ENCODE assay signal across 28 cellular contexts in the genomic region with DNA sequence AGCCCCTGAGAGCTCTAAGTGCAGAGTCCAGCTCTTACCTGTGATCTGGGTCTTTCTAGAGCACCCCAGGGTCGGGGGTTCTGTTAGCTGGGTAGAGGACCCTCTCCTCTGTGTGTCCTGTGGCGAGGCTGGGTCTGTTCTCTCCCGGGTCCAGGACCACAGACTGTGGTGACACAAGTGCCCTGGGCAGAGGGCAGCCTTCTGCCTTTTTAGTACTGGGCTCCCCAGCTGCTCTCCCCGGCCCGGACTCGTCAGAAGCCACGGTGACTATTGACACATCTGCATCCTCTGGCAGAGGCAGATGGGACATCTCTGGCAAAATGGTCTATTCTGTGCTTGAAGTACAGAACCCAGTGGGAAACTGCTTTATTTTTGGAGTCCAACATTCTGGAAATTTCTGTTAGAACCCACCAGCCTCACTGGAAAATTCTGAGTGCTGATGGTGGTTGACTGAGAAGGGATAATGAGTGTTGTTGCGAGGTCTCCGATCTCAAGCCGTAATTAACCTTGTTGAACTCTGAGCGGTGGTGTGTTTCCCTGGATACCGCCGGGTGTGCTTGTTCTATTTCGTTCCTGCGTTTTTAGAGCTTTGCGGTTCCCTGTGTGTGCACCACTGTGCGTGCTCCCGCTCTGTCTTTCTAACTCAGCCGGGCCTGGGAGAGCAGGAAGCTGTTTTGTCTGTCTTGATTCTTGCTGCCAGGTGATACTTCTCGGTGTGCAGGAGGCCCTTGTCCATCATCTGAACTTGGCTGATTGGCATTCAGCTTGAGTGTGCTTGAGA. TPM values are rescaled to one million over a fixed set of nuclear protein-coding genes. Genes with fewer than 3 reads are reported as not detected.
DNase-seq lines count a peak whose midpoint lies in the region; ATAC-seq and TF ChIP-seq lines count a peak whose summit lies in the region.
"Had no signal": no experiment of that assay in that cellular context is flagged by ENCODE, and none has a peak within 500 bp of the region (broad histone marks: within the 10 kb centered on the region; RNA-seq: fewer than 3 reads in every experiment).

No MANE protein-coding gene starts in this region.

- H3K4me3 Mint-ChIP-seq in activated CD8-positive, alpha-beta T cell treated with anti-CD3 and anti-CD28 coated beads, Interleukin-2, amount 10 ng/mL, durations not matched to agents 7 days and 5 days: no peak overlapping the region
- H3K4me3 Mint-ChIP-seq in activated CD8-positive, alpha-beta T cell treated with anti-CD3 and anti-CD28 coated beads for 36 hours: no peak overlapping the region
- H3K4me3 Mint-ChIP-seq in neural crest cell: no peak overlapping the region
- H3K4me3 Mint-ChIP-seq: activated naive CD8-positive, alpha-beta T cell treated with anti-CD3 and anti-CD28 coated beads, Interleukin-2, amount 50 U/mL, for 24 hours; effector memory CD8-positive, alpha-beta T cell; stimulated activated memory B cell treated with anti-CD40 and anti-IgM and Interleukin-4, amounts not matched to agents 10 μg/mL and 1 μg/mL and 100 μg/mL, for 72 hours; T-helper 1 cell treated with Interleukin-12 subunit alpha and Interleukin-12 subunit beta and Interleukin-4 antibody, amounts not matched to agents 30 μg/mL and 1 μg/mL, for 36 hours had no signal

- H2BK15ac ChIP-seq in mesenchymal stem cell (ENCODE audit: low read depth, poor library complexity, severe bottlenecking): no peak overlapping the region

- no peak for TF ChIP-seq CTCF in activated CD8-positive, alpha-beta T cell treated with anti-CD3 and anti-CD28 coated beads for 36 hours (IDR thresholded peaks at IDR 0.05)
- TF ChIP-seq CTCF in neural crest cell (conservative IDR thresholded peaks at IDR 0.05): no peak

- H3K23ac ChIP-seq in mesenchymal stem cell (ENCODE audit: low read length in 2 of 2): no peak overlapping the region

- H2AFZ ChIP-seq in mesenchymal stem cell (ENCODE audit: low read depth, low read length): no peak overlapping the region

- no peaks in the 10 kb centered on the region for H3K27me3 ChIP-seq in mesenchymal stem cell (ENCODE audit: control insufficient read depth in 1 of 2, insufficient read depth in 1 of 2, low read length in 2 of 2)

- H3K4ac ChIP-seq in mesenchymal stem cell (ENCODE audit: low read depth in 1 of 2, low read length in 2 of 2): no peak overlapping the region

- ATAC-seq in activated CD8-positive, alpha-beta T cell treated with anti-CD3 and anti-CD28 coated beads, Interleukin-2, amount 10 ng/mL, durations not matched to agents 7 days and 5 days: no peak
- ATAC-seq in activated CD8-positive, alpha-beta T cell treated with anti-CD3 and anti-CD28 coated beads for 36 hours: no peak
- ATAC-seq in GM21576 (IDR thresholded peaks at IDR 0.05; ENCODE audit: unreplicated experiment): no peak
- ATAC-seq in GM21447 (IDR thresholded peaks at IDR 0.05; ENCODE audit: unreplicated experiment): no peak
- ATAC-seq: activated naive CD8-positive, alpha-beta T cell treated with anti-CD3 and anti-CD28 coated beads, Interleukin-2, amount 50 U/mL, for 24 hours; effector memory CD8-positive, alpha-beta T cell; naive thymus-derived CD8-positive, alpha-beta T cell; PC-3; SK-N-SH treated with all-trans-retinoic acid at 6 μM for 48 hours; stimulated activated memory B cell treated with anti-CD40 and anti-IgM and Interleukin-4, amounts not matched to agents 10 μg/mL and 1 μg/mL and 100 μg/mL, for 72 hours had no signal

- no peak overlapping the region for H2AK5ac ChIP-seq in mesenchymal stem cell (ENCODE audit: low read length, severe bottlenecking)

- no peaks in the 10 kb centered on the region for H3K9me3 ChIP-seq in mesenchymal stem cell (ENCODE audit: control insufficient read depth, low read length)
- H3K9me3 ChIP-seq: HAP-1 had no signal

- POLR2A ChIA-PET in activated CD8-positive, alpha-beta T cell treated with anti-CD3 and anti-CD28 coated beads, Interleukin-2, amount 10 ng/mL, durations not matched to agents 7 days and 5 days (lab: Charles Lee): no interaction called here
- POLR2A ChIA-PET in activated CD8-positive, alpha-beta T cell treated with anti-CD3 and anti-CD28 coated beads for 36 hours (lab: Charles Lee): interaction anchor here (1.7 kb wide), 1 partner anchor 9 kb away, joined by 6 read pairs; no protein-coding TSS in a partner anchor

- no peak overlapping the region for H3K4me2 ChIP-seq in mesenchymal stem cell (ENCODE audit: low read length, poor library complexity, severe bottlenecking)

- no peak overlapping the region for H2BK120ac ChIP-seq in mesenchymal stem cell (ENCODE audit: low read depth, low read length)

- peaks cover 40% of the 10 kb centered on the region for H3K36me3 Mint-ChIP-seq in activated CD8-positive, alpha-beta T cell treated with anti-CD3 and anti-CD28 coated beads, Interleukin-2, amount 10 ng/mL, durations not matched to agents 7 days and 5 days (ENCODE audit: low read depth)
- peaks cover 29% of the 10 kb centered on the region for H3K36me3 Mint-ChIP-seq in activated CD8-positive, alpha-beta T cell treated with anti-CD3 and anti-CD28 coated beads for 36 hours (ENCODE audit: low read depth)
- H3K36me3 Mint-ChIP-seq in neural crest cell (ENCODE audit: low read depth): peaks cover 4% of the 10 kb centered on the region

- peak overlapping the region; percentile 19 for H3K27ac Mint-ChIP-seq in activated CD8-positive, alpha-beta T cell treated with anti-CD3 and anti-CD28 coated beads, Interleukin-2, amount 10 ng/mL, durations not matched to agents 7 days and 5 days
- H3K27ac Mint-ChIP-seq in activated CD8-positive, alpha-beta T cell treated with anti-CD3 and anti-CD28 coated beads for 36 hours: no peak overlapping the region
- peak overlapping the region; percentile 17 for H3K27ac Mint-ChIP-seq in neural crest cell (ENCODE audit: unreplicated experiment)
- H3K27ac Mint-ChIP-seq: activated naive CD8-positive, alpha-beta T cell treated with anti-CD3 and anti-CD28 coated beads, Interleukin-2, amount 50 U/mL, for 24 hours; effector memory CD8-positive, alpha-beta T cell; stimulated activated memory B cell treated with anti-CD40 and anti-IgM and Interleukin-4, amounts not matched to agents 10 μg/mL and 1 μg/mL and 100 μg/mL, for 72 hours; T-helper 1 cell treated with Interleukin-12 subunit alpha and Interleukin-12 subunit beta and Interleukin-4 antibody, amounts not matched to agents 30 μg/mL and 1 μg/mL, for 36 hours had no signal

- no peaks in the 10 kb centered on the region for H3K9me3 Mint-ChIP-seq in activated CD8-positive, alpha-beta T cell treated with anti-CD3 and anti-CD28 coated beads, Interleukin-2, amount 10 ng/mL, durations not matched to agents 7 days and 5 days (ENCODE audit: insufficient read depth)
- H3K9me3 Mint-ChIP-seq in activated CD8-positive, alpha-beta T cell treated with anti-CD3 and anti-CD28 coated beads for 36 hours: no peaks in the 10 kb centered on the region
- no peaks in the 10 kb centered on the region for H3K9me3 Mint-ChIP-seq in neural crest cell
- H3K9me3 Mint-ChIP-seq: activated naive CD8-positive, alpha-beta T cell treated with anti-CD3 and anti-CD28 coated beads, Interleukin-2, amount 50 U/mL, for 24 hours; effector memory CD8-positive, alpha-beta T cell; naive thymus-derived CD8-positive, alpha-beta T cell; stimulated activated memory B cell treated with anti-CD40 and anti-IgM and Interleukin-4, amounts not matched to agents 10 μg/mL and 1 μg/mL and 100 μg/mL, for 72 hours; T-helper 1 cell treated with Interleukin-12 subunit alpha and Interleukin-12 subunit beta and Interleukin-4 antibody, amounts not matched to agents 30 μg/mL and 1 μg/mL, for 36 hours had no signal

- H4K8ac ChIP-seq in mesenchymal stem cell (ENCODE audit: low read length): no peak overlapping the region

- CTCF ChIA-PET in activated CD8-positive, alpha-beta T cell treated with anti-CD3 and anti-CD28 coated beads, Interleukin-2, amount 10 ng/mL, durations not matched to agents 7 days and 5 days (lab: Charles Lee): no interaction called here
- CTCF ChIA-PET in activated CD8-positive, alpha-beta T cell treated with anti-CD3 and anti-CD28 coated beads for 36 hours (lab: Charles Lee): interaction anchor here (1.3 to 1.4 kb wide), 2 partner anchors 16 to 17 kb away, joined by 4 read pairs; no protein-coding TSS in a partner anchor

- H2BK5ac ChIP-seq in mesenchymal stem cell (ENCODE audit: low read depth, low read length, poor library complexity, severe bottlenecking): no peak overlapping the region

- H3K4me1 ChIP-seq in mesenchymal stem cell (ENCODE audit: control insufficient read depth, insufficient read depth, low read depth, low read length): peaks cover 11% of the 10 kb centered on the region
- H3K4me1 ChIP-seq: HAP-1 had no signal

- peaks cover 32% of the 10 kb centered on the region for H3K79me1 ChIP-seq in mesenchymal stem cell (replicated peaks; ENCODE audit: low read length, poor library complexity, severe bottlenecking)

- no peak overlapping the region for H3K9ac ChIP-seq in mesenchymal stem cell (ENCODE audit: low read length)

- no peaks in the 10 kb centered on the region for H3K27me3 Mint-ChIP-seq in activated CD8-positive, alpha-beta T cell treated with anti-CD3 and anti-CD28 coated beads, Interleukin-2, amount 10 ng/mL, durations not matched to agents 7 days and 5 days (ENCODE audit: low read depth)
- no peaks in the 10 kb centered on the region for H3K27me3 Mint-ChIP-seq in activated CD8-positive, alpha-beta T cell treated with anti-CD3 and anti-CD28 coated beads for 36 hours
- H3K27me3 Mint-ChIP-seq in neural crest cell (ENCODE audit: low read depth): no peaks in the 10 kb centered on the region
- H3K27me3 Mint-ChIP-seq: activated naive CD8-positive, alpha-beta T cell treated with anti-CD3 and anti-CD28 coated beads, Interleukin-2, amount 50 U/mL, for 24 hours; effector memory CD8-positive, alpha-beta T cell; naive thymus-derived CD8-positive, alpha-beta T cell; stimulated activated memory B cell treated with anti-CD40 and anti-IgM and Interleukin-4, amounts not matched to agents 10 μg/mL and 1 μg/mL and 100 μg/mL, for 72 hours had no signal

- H3K4me3 ChIP-seq in mesenchymal stem cell (ENCODE audit: insufficient read depth in 1 of 2, low read depth in 1 of 2, low read length in 2 of 2): no peak overlapping the region
- H3K4me3 ChIP-seq: HAP-1, skin epidermis had no signal

- H3K4me1 Mint-ChIP-seq in activated CD8-positive, alpha-beta T cell treated with anti-CD3 and anti-CD28 coated beads, Interleukin-2, amount 10 ng/mL, durations not matched to agents 7 days and 5 days (ENCODE audit: low read depth): peaks cover 36% of the 10 kb centered on the region
- H3K4me1 Mint-ChIP-seq in activated CD8-positive, alpha-beta T cell treated with anti-CD3 and anti-CD28 coated beads for 36 hours (ENCODE audit: low read depth): peaks cover 27% of the 10 kb centered on the region
- H3K4me1 Mint-ChIP-seq in neural crest cell: no peaks in the 10 kb centered on the region

- no peak overlapping the region for H2BK12ac ChIP-seq in mesenchymal stem cell (ENCODE audit: low read length in 2 of 2)

- 97% methylated on average over 20 of the region's 20 CpGs for WGBS in mesenchymal stem cell

- H4K91ac ChIP-seq in mesenchymal stem cell (ENCODE audit: low read length): no peak overlapping the region

- H3K14ac ChIP-seq in mesenchymal stem cell (ENCODE audit: low read length in 2 of 2): no peak overlapping the region

- no peak for DNase-seq in activated CD8-positive, alpha-beta T cell treated with anti-CD3 and anti-CD28 coated beads, Interleukin-2, amount 10 ng/mL, durations not matched to agents 7 days and 5 days
- DNase-seq in activated CD8-positive, alpha-beta T cell treated with anti-CD3 and anti-CD28 coated beads for 36 hours: no peak
- DNase-seq in NCI-H1092 (lab: John Stamatoyannopoulos, UW): peak; percentile 30
- no peak for DNase-seq in neural crest cell (ENCODE audit: low read depth, low spot score)
- DNase-seq in mesenchymal stem cell: no peak
- DNase-seq: ACHN; activated CD4-positive, CD25-positive, alpha-beta regulatory T cell treated with anti-CD3 and anti-CD28 coated beads, Interleukin-2, amount 50 U/mL, for 72 hours; activated CD8-positive, alpha-beta memory T cell treated with anti-CD3 and anti-CD28 coated beads for 24 hours; activated effector memory CD4-positive, alpha-beta T cell treated with anti-CD3 and anti-CD28 coated beads, Interleukin-2, amount 50 U/mL, for 16 hours; activated naive CD8-positive, alpha-beta T cell treated with anti-CD3 and anti-CD28 coated beads, Interleukin-2, amount 50 U/mL, for 24 hours; activated T-cell treated with anti-CD3 and anti-CD28 coated beads, Interleukin-2, amount 50 U/mL, for 1 hour; DMS 273 treated with DMSO at 0.1 percent for 48 hours; effector memory CD8-positive, alpha-beta T cell; IMR-90; islet precursor cell; naive thymus-derived CD8-positive, alpha-beta T cell; NCI-H510A treated with DMSO at 0.1 percent for 48 hours; NK-92 treated with Interleukin-12 subunit alpha and Interleukin-12 subunit beta, amount 100 ng/mL, for 24 hours; PC-3; trophoblast cell had no signal

- peak overlapping the region; percentile 40 for H3K27ac ChIP-seq in angular gyrus (ENCODE audit: low read depth, low read length)
- H3K27ac ChIP-seq in mesenchymal stem cell (ENCODE audit: low read length, poor library complexity, severe bottlenecking): no peak overlapping the region
- H3K27ac ChIP-seq: skin epidermis had no signal

- H3K36me3 ChIP-seq in mesenchymal stem cell (ENCODE audit: control insufficient read depth in 1 of 2, insufficient read depth in 2 of 2, low read depth in 1 of 2, low read length in 2 of 2): peaks cover 78 to 83% of the 10 kb centered on the region in 2 experiments

- intact Hi-C loops in activated CD8-positive, alpha-beta T cell treated with anti-CD3 and anti-CD28 coated beads for 36 hours (cut with micrococcal nuclease): no loop called here

- H3K18ac ChIP-seq in mesenchymal stem cell (ENCODE audit: low read depth in 1 of 2, low read length in 2 of 2): no peak overlapping the region

RNA-seq across cellular contexts. Expression of a gene that starts 26.0 kb away (rescaled TPM):
- total RNA-seq in activated CD8-positive, alpha-beta T cell treated with anti-CD3 and anti-CD28 coated beads, Interleukin-2, amount 10 ng/mL, durations not matched to agents 7 days and 5 days: 10 to 100 TPM; 32.6 to 36.2 TPM
- 10 to 100 TPM; 22.3 to 25.6 TPM for total RNA-seq in activated CD8-positive, alpha-beta T cell treated with anti-CD3 and anti-CD28 coated beads for 36 hours
- total RNA-seq in neural crest cell: 36.8 and 37.8 TPM in 2 replicates
- 14.8 TPM for polyA plus RNA-seq in mesenchymal stem cell (2013, experiment 1 of 2)
- 16.2 TPM for polyA plus RNA-seq in mesenchymal stem cell (2013, experiment 2 of 2)

RNA-seq across cellular contexts. Expression of a gene that starts 42.8 kb away (rescaled TPM):
- total RNA-seq in activated CD8-positive, alpha-beta T cell treated with anti-CD3 and anti-CD28 coated beads, Interleukin-2, amount 10 ng/mL, durations not matched to agents 7 days and 5 days: 10 to 100 TPM; 77.3 to 80.6 TPM
- 10 to 100 TPM; 67.6 to 70.8 TPM for total RNA-seq in activated CD8-positive, alpha-beta T cell treated with anti-CD3 and anti-CD28 coated beads for 36 hours
- total RNA-seq in neural crest cell: 79.7 and 83.1 TPM in 2 replicates
- polyA plus RNA-seq in mesenchymal stem cell (2013, experiment 1 of 2): 52.4 TPM
- 48.7 TPM for polyA plus RNA-seq in mesenchymal stem cell (2013, experiment 2 of 2)

RNA-seq across cellular contexts. Expression of a gene that starts 52.7 kb away (rescaled TPM):
- total RNA-seq in activated CD8-positive, alpha-beta T cell treated with anti-CD3 and anti-CD28 coated beads, Interleukin-2, amount 10 ng/mL, durations not matched to agents 7 days and 5 days: 10 to 100 TPM; 15.0 to 18.9 TPM
- 10 to 100 TPM; 12.2 to 13.4 TPM for total RNA-seq in activated CD8-positive, alpha-beta T cell treated with anti-CD3 and anti-CD28 coated beads for 36 hours
- 14.8 and 17.6 TPM in 2 replicates for total RNA-seq in neural crest cell
- 26.5 TPM for polyA plus RNA-seq in mesenchymal stem cell (2013, experiment 1 of 2)
- polyA plus RNA-seq in mesenchymal stem cell (2013, experiment 2 of 2): 25.7 TPM
